In genomic region chr5:23820764-23821471, GRCh38 we compare ENCODE assay signal across 9 cellular contexts.
A peak's percentile ranks its signal among the peaks of the same experiment; 100 is the strongest.
DNase-seq lines count a peak whose midpoint lies in the region; ATAC-seq and TF ChIP-seq lines count a peak whose summit lies in the region.
"Had no signal": no experiment of that assay in that cellular context is flagged by ENCODE, and none has a peak within 500 bp of the region (broad histone marks: within the 10 kb centered on the region; RNA-seq: fewer than 3 reads in every experiment).

No MANE protein-coding gene starts in this region.

- ATAC-seq in naive thymus-derived CD8-positive, alpha-beta T cell, result no peak
- ATAC-seq in HG03025 (IDR thresholded peaks at IDR 0.05; ENCODE audit: low FRiP score, unreplicated experiment), result no peak

- H3K27me3 ChIP-seq in Peyer's patch, result no peaks in the 10 kb centered on the region

- H3K36me3 ChIP-seq in Peyer's patch, result no peaks in the 10 kb centered on the region

- POLR2A ChIA-PET in naive thymus-derived CD8-positive, alpha-beta T cell (lab: Charles Lee), result no interaction called here

- H3K9me3 ChIP-seq in Peyer's patch, result no peaks in the 10 kb centered on the region

- no peaks in the 10 kb centered on the region for H3K36me3 Mint-ChIP-seq in osteocyte (ENCODE audit: unreplicated experiment)
- H3K36me3 Mint-ChIP-seq in naive thymus-derived CD8-positive, alpha-beta T cell, result no peaks in the 10 kb centered on the region

- no peak overlapping the region for H3K27ac ChIP-seq in Peyer's patch

- no peaks in the 10 kb centered on the region for H3K27me3 Mint-ChIP-seq in osteocyte (ENCODE audit: unreplicated experiment)
- H3K27me3 Mint-ChIP-seq in naive thymus-derived CD8-positive, alpha-beta T cell, result no peaks in the 10 kb centered on the region

- no peak overlapping the region for H3K4me3 ChIP-seq in Peyer's patch

- H3K4me3 Mint-ChIP-seq in osteocyte (ENCODE audit: unreplicated experiment), result no peak overlapping the region
- no peak overlapping the region for H3K4me3 Mint-ChIP-seq in naive thymus-derived CD8-positive, alpha-beta T cell

- DNase-seq in DMS 273 (lab: John Stamatoyannopoulos, UW; ENCODE audit: unreplicated experiment) (peak; percentile 59), DMS 273 treated with DMSO at 0.1 percent for 48 hours (lab: John Stamatoyannopoulos, UW) (no peak), NCI-H460 (ENCODE audit: extremely low read depth, low read depth) (peak; percentile 54), cerebellar cortex (ENCODE audit: low spot score) (peak; percentile 14), osteocyte (ENCODE audit: extremely low spot score, unreplicated experiment) (no peak), Peyer's patch (no peak)
- no peak for DNase-seq in naive thymus-derived CD8-positive, alpha-beta T cell
- DNase-seq: left cardiac atrium had no signal

- H3K4me1 ChIP-seq in Peyer's patch, result no peaks in the 10 kb centered on the region

- TF ChIP-seq POLR2A in Peyer's patch (IDR thresholded peaks at IDR 0.05), result no peak

- no peaks in the 10 kb centered on the region for H3K4me1 Mint-ChIP-seq in osteocyte (ENCODE audit: unreplicated experiment)
- H3K4me1 Mint-ChIP-seq in naive thymus-derived CD8-positive, alpha-beta T cell, result no peaks in the 10 kb centered on the region

- no peak overlapping the region for H3K27ac Mint-ChIP-seq in osteocyte (ENCODE audit: unreplicated experiment)
- no peak overlapping the region for H3K27ac Mint-ChIP-seq in naive thymus-derived CD8-positive, alpha-beta T cell

- no peaks in the 10 kb centered on the region for H3K9me3 Mint-ChIP-seq in osteocyte (ENCODE audit: unreplicated experiment)
- peaks cover 0 to 19% (median 7%) of the 10 kb centered on the region in 9 donors for H3K9me3 Mint-ChIP-seq in naive thymus-derived CD8-positive, alpha-beta T cell

- peak; percentile 61 for TF ChIP-seq CTCF in osteocyte (IDR thresholded peaks at IDR 0.05)
- peak in 3 of 6 experiments; percentile 2 to 22 (median 7) for TF ChIP-seq CTCF in Peyer's patch (IDR thresholded peaks at IDR 0.05)

Comparison
In these comparisons a context has a peak if more than half of its experiments do, and no peak if none do; other contexts are left out.
1. DNase-seq: peak in DMS 273 (single experiment), NCI-H460 (single experiment) and cerebellar cortex (single experiment); none in DMS 273 treated with DMSO at 0.1 percent for 48 hours (single experiment), osteocyte (single experiment), naive thymus-derived CD8-positive, alpha-beta T cell (0 of 10) and Peyer's patch (0 of 3).